Comparison of ENCODE assay signal across 20 cellular contexts in genomic region chr11:86101941-86102407, GRCh38. TPM values are rescaled to one million over a fixed set of nuclear protein-coding genes. Genes with fewer than 3 reads are reported as not detected.
DNase-seq lines count a peak whose midpoint lies in the region; ATAC-seq, FAIRE-seq and TF ChIP-seq lines count a peak whose summit lies in the region.
"Had no signal": no experiment of that assay in that cellular context is flagged by ENCODE, and none has a peak within 500 bp of the region (broad histone marks: within the 10 kb centered on the region; RNA-seq: fewer than 3 reads in every experiment).

No MANE protein-coding gene starts in this region.

- DNase-seq in AG20443 (ENCODE audit: low spot score) = peak; percentile 22
- DNase-seq in M059J (ENCODE audit: low read depth) = peak; percentile 59
- DNase-seq in K562 (ENCODE audit: extremely low read depth in 1 of 4, low spot score in 3 of 4) = no peak
- peak; percentile 55 for DNase-seq in kidney tubule cell (ENCODE audit: low spot score)
- DNase-seq in activated T-cell treated with anti-CD3 and anti-CD28 coated beads for 4 hours = no peak
- DNase-seq in NCI-H2171 treated with DMSO at 0.1 percent for 48 hours (lab: John Stamatoyannopoulos, UW) = no peak
- DNase-seq: activated effector memory CD4-positive, alpha-beta T cell treated with anti-CD3 and anti-CD28 coated beads, Interleukin-2, amount 50 U/mL, for 16 hours; amygdala; H9; heart right ventricle; kidney; MM.1S; stimulated activated CD4-positive, alpha-beta T cell treated with anti-CD3 and anti-CD28 coated beads, Interleukin-4, amount 100 ng/mL, for 1 hour; T-helper 1 cell; testis had no signal

- CTCF ChIA-PET in K562 (lab: Yijun Ruan, JAX; ENCODE audit: low intra/inter-chr PET ratio) = no interaction called here

- H3K9me1 ChIP-seq in K562 (ENCODE audit: control insufficient read depth, insufficient read depth, low read length) = no peaks in the 10 kb centered on the region

- ATAC-seq in K562 (peak; percentile 13; the same call in 1 of the 3 replicates), HG03159 (IDR thresholded peaks at IDR 0.05; ENCODE audit: unreplicated experiment) (no peak), HG03097 (IDR thresholded peaks at IDR 0.05; ENCODE audit: low FRiP score, unreplicated experiment) (no peak)
- ATAC-seq: heart right ventricle, sciatic nerve, WTC11 had no signal

- no peaks in the 10 kb centered on the region for H3K27me3 ChIP-seq in K562 (ENCODE audit: control insufficient read depth in 2 of 2, insufficient read depth in 2 of 2, low read length in 2 of 2)
- H3K27me3 ChIP-seq: heart right ventricle, testis had no signal

- FAIRE-seq in K562 (lab: Jason Lieb, UNC) = no peak
- FAIRE-seq: endothelial cell of umbilical vein, kidney had no signal

- BruUV-seq in K562 (replicated peaks; lab: Mats Ljungman, UMichigan) = no TSS peak

- no peak for TF ChIP-seq POLR2A in K562 (conservative IDR thresholded peaks at IDR 0.05)

- WGBS in K562 (ENCODE audit: insufficient coverage, low coverage, missing lambda C conversion rate) = 18% methylated on average over 3 of the region's 3 CpGs

- intact Hi-C loops in K562 (cut with micrococcal nuclease) = no loop called here

- no peak overlapping the region for H3K27ac ChIP-seq in K562 (ENCODE audit: extremely low read depth, low read depth, low read length)
- H3K27ac ChIP-seq: heart right ventricle, testis had no signal

- no peak for TF ChIP-seq RAD21 in K562 (CRISPR knock-in tag; conservative IDR thresholded peaks at IDR 0.05 in 1 of 2, IDR thresholded peaks at IDR 0.05 in 1 of 2)

- TF ChIP-seq CTCF in K562 (IDR thresholded peaks at IDR 0.05 in 2 of 3, conservative IDR thresholded peaks at IDR 0.05 in 1 of 3; ENCODE audit: insufficient read depth in 2 of 3, low read depth in 1 of 3, low read length in 3 of 3) = no peak

- no peaks in the 10 kb centered on the region for H3K79me2 ChIP-seq in K562 (ENCODE audit: control insufficient read depth, insufficient read depth, low read length)

- no peak for TF ChIP-seq EP300 in K562 (IDR thresholded peaks at IDR 0.05; ENCODE audit: low read length)

- in situ Hi-C loops in K562 (cut with MboI) = no loop called here

- H3K9ac ChIP-seq in K562 (ENCODE audit: insufficient read depth in 1 of 2, low read depth in 2 of 2, low read length in 2 of 2) = no peak overlapping the region

- no peak overlapping the region for H3K4me3 ChIP-seq in K562
- H3K4me3 ChIP-seq: heart right ventricle, testis had no signal

- H4K20me1 ChIP-seq in K562 (replicated peaks; ENCODE audit: control insufficient read depth, insufficient read depth, low read length) = no peaks in the 10 kb centered on the region

- POLR2A ChIA-PET in K562 (lab: Yijun Ruan, JAX) = no interaction called here

- H3K36me3 ChIP-seq in K562 (ENCODE audit: control insufficient read depth, insufficient read depth, low read length) = no peaks in the 10 kb centered on the region
- H3K36me3 ChIP-seq: heart right ventricle had no signal

- H3K4me2 ChIP-seq in K562 (ENCODE audit: insufficient read depth, low read length) = no peak overlapping the region

- peak overlapping the region; percentile 52 for H2AFZ ChIP-seq in K562 (ENCODE audit: low read depth, low read length)

- no peaks in the 10 kb centered on the region for H3K9me3 ChIP-seq in K562 (replicated peaks; ENCODE audit: control insufficient read depth, insufficient read depth, low read depth, low read length)
- H3K9me3 ChIP-seq: heart right ventricle, testis had no signal

- peaks cover 3 to 8% of the 10 kb centered on the region in 2 experiments; a peak in 3 of 5 replicates for H3K4me1 ChIP-seq in K562 (replicated peaks in 1 of 2; ENCODE audit: control insufficient read depth in 2 of 2, insufficient read depth in 2 of 2, low read length in 2 of 2)
- H3K4me1 ChIP-seq: testis had no signal

TF ChIP-seq in K562, 482 proteins besides CTCF, POLR2A, EP300 and RAD21 (continues in another document):
- TF ChIP-seq TRIM24 (IDR thresholded peaks at IDR 0.05) (no peak), NFE2L1 (tag; IDR thresholded peaks at IDR 0.05; ENCODE audit: borderline replicate concordance, low read depth) (no peak), HOXB6 (CRISPR knock-in tag; IDR thresholded peaks at IDR 0.05; ENCODE audit: borderline replicate concordance) (no peak), MCM3 (IDR thresholded peaks at IDR 0.05) (no peak), CREB5 (CRISPR knock-in tag; IDR thresholded peaks at IDR 0.05) (no peak), POLR3A (IDR thresholded peaks at IDR 0.05; ENCODE audit: borderline replicate concordance, extremely low read depth, insufficient read depth, insufficient read length) (no peak), ZFP91 (CRISPR knock-in tag; IDR thresholded peaks at IDR 0.05) (no peak), POLR2G (IDR thresholded peaks at IDR 0.05; ENCODE audit: low read depth, low read length) (no peak), ZNF830 (CRISPR knock-in tag; IDR thresholded peaks at IDR 0.05) (no peak), ZNF436 (CRISPR knock-in tag; IDR thresholded peaks at IDR 0.05) (no peak), ZNF398 (CRISPR knock-in tag; IDR thresholded peaks at IDR 0.05) (no peak), ZNF699 (CRISPR knock-in tag; IDR thresholded peaks at IDR 0.05; ENCODE audit: insufficient replicate concordance) (no peak)

RNA-seq across cellular contexts. Expression of gene PICALM, which starts 33.1 kb away (rescaled TPM):
- total RNA-seq in M059J (2014; rRNA removed; shearing (Covaris generic)) = 206 and 341 TPM in 2 replicates
- total RNA-seq in K562 (2011; cell fraction: chromatin; rRNA removed; ENCODE audit: low replicate concordance) = 475 and 1,498 TPM in 2 replicates
- 202 and 279 TPM in 2 replicates for total RNA-seq in K562 (2011; cell fraction: nucleolus; rRNA removed)
- 517 and 758 TPM in 2 replicates for total RNA-seq in K562 (2011; cell fraction: nucleoplasm; rRNA removed)
- 230 and 307 TPM in 2 replicates for total RNA-seq in K562 (2014; rRNA removed)
- 340 and 386 TPM in 2 replicates for total RNA-seq in K562 (2014; rRNA removed; fragmentation: Illumina TruSeq; extraction: Trizol)
- total RNA-seq in K562 (2015; rRNA removed; fragmentation: Illumina TruSeq; extraction: Trizol) = 269 and 309 TPM in 2 replicates
- 281 and 340 TPM in 2 replicates for total RNA-seq in K562 (2021)
- polyA plus RNA-seq in K562 (2011; rRNA removed) = 681 and 990 TPM in 2 replicates
- 509 and 566 TPM in 2 replicates for polyA plus RNA-seq in K562 (2011; cell fraction: cytosol; rRNA removed)
- 499 and 568 TPM in 2 replicates for polyA plus RNA-seq in K562 (2011; cell fraction: nucleus; rRNA removed)
- polyA plus RNA-seq in K562 (2012) = 259 and 286 TPM in 2 replicates
- 445 and 542 TPM in 2 replicates for polyA plus RNA-seq in K562 (2014; fragmentation: Illumina TruSeq; extraction: Trizol)
- polyA plus RNA-seq in K562 (2014; fragmentation: Nextera tagmentation; extraction: Ambion mirVana) = 100 to 1,000 TPM in 1 of 2 experiments, 10 to 100 TPM in 1; 41.3 to 129 TPM
- 304 TPM in 2 replicates for polyA plus RNA-seq in K562 (2014; rRNA removed)
- 1,181 and 1,573 TPM in 2 replicates for polyA minus RNA-seq in K562 (2011; rRNA and poly(A)+ RNA removed)
- 387 and 658 TPM in 2 replicates for polyA minus RNA-seq in K562 (2011; cell fraction: cytosol; rRNA and poly(A)+ RNA removed)
- polyA minus RNA-seq in K562 (2011; cell fraction: nucleus; rRNA and poly(A)+ RNA removed) = 394 and 431 TPM in 2 replicates

Comparison
In these comparisons a context has a peak if more than half of its experiments do, and no peak if none do; other contexts are left out.
1. DNase-seq: peak in AG20443 (single experiment), M059J (single experiment) and kidney tubule cell (single experiment); none in K562 (0 of 4), activated T-cell treated with anti-CD3 and anti-CD28 coated beads for 4 hours (single experiment) and NCI-H2171 treated with DMSO at 0.1 percent for 48 hours (single experiment).